In the genomic region with DNA sequence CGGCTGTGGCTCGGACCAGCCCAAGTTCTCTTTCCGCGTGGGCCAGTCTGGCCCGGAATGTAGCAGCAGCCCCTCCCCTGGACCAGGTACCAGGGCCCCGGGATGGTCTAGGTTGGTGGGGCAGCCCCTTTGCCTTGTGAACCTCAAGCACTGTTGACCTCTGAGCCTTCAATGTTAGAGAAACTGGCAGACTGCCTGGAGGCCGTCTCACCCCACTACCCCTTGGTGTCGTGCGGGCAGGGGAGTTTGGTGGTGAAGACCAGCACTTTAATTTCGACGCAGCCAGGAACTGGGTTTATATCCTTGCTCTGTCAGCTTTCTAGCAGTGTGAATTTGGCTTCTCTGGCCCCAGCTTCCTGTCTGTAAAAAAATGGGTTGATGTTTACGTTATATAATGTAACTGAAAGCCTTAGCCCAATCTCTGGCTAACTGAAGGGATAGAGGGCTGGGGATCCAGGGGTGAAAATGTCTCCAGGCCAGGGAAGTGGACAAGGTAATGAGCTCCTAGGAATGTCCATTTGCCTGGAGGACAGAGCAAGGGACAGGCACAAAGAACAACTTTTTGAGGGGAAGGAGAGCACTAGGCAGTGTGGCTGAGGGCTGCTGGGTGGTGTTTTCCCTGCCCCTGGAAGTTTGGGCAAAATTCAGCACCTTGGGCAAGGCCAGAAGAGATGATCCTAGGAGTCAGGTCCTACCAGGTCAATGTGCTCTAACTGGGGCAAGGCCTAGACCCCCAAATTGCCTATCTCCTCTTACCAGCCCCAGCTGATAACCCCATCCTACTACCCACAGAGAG, we compare ENCODE assay signal across 1 cellular context.
TF ChIP-seq lines count a peak whose summit lies in the region.

No MANE protein-coding gene starts in this region.

TF ChIP-seq in IMR-90, 13 proteins besides CTCF, POLR2A, EP300 and RAD21:
- TF ChIP-seq CEBPB (IDR thresholded peaks at IDR 0.05; ENCODE audit: low read depth, low read length): no peak
- no peak for TF ChIP-seq RFX5 (IDR thresholded peaks at IDR 0.05; ENCODE audit: low read depth, low read length)
